20 cellular contexts compared by ENCODE assay signal in genomic region chr11:80436547-80436946, GRCh38.
"Had no signal": no experiment of that assay in that cellular context is flagged by ENCODE, and none has a peak within 500 bp of the region (broad histone marks: within the 10 kb centered on the region; RNA-seq: fewer than 3 reads in every experiment).

No MANE protein-coding gene starts in this region.

- H3K4me3 ChIP-seq: MG63 had no signal

- H3K36me3 ChIP-seq: MG63 had no signal

- DNase-seq: KBM-7, MG63, NCI-H1092 treated with DMSO at 0.1 percent for 48 hours, NCI-H1436, NCI-H187, NCI-H2029, NCI-H2081 treated with DMSO at 0.1 percent for 48 hours, NCI-H2171, NCI-H226, NCI-H446, NCI-H510A, NCI-H524 treated with DMSO at 0.1 percent for 48 hours, NCI-H69, SHP77, SK-N-SH, SW 1271, T-cell had no signal

- ATAC-seq: Panc1, T-cell had no signal

- H3K27ac ChIP-seq: HL-60, RWPE1 had no signal

- H3K9me3 ChIP-seq: MG63, SK-N-SH had no signal
